Comparison of ENCODE assay signal across 13 cellular contexts in genomic region chr1:64243757-64244080, GRCh38. TPM values are rescaled to one million over a fixed set of nuclear protein-coding genes. Genes with fewer than 3 reads are reported as not detected.
DNase-seq lines count a peak whose midpoint lies in the region; ATAC-seq and TF ChIP-seq lines count a peak whose summit lies in the region.
"Had no signal": no experiment of that assay in that cellular context is flagged by ENCODE, and none has a peak within 500 bp of the region (broad histone marks: within the 10 kb centered on the region; RNA-seq: fewer than 3 reads in every experiment).

No MANE protein-coding gene starts in this region.

- intact Hi-C loops in activated T-helper 2 cell treated with anti-CD3 and anti-CD28 coated beads, Interferon-gamma antibody, Interleukin-2, Interleukin-4, amounts not matched to agents 10 μg/mL and 5 μg/mL and 100 μg/mL, durations not matched to agents 14 hours and 24 hours and 36 hours (cut with micrococcal nuclease), result loop anchor here (2.0 kb wide), 2 partner anchors 551 to 627 kb away; no protein-coding TSS in a partner anchor

- TF ChIP-seq CTCF in MM.1S (IDR thresholded peaks at IDR 0.05; ENCODE audit: low read length) (no peak), neutrophil (IDR thresholded peaks at IDR 0.05) (no peak), GM20000 (IDR thresholded peaks at IDR 0.05; ENCODE audit: extremely low read depth, missing control alignments) (no peak)

- H2AFZ ChIP-seq in MM.1S (ENCODE audit: low read length), result 0 out of 2 replicates have a peak overlapping the region, but pooled peaks have one; percentile 13
- H2AFZ ChIP-seq: parathyroid adenoma had no signal

- H3K79me2 ChIP-seq in MM.1S (ENCODE audit: low read length), result no peaks in the 10 kb centered on the region
- H3K79me2 ChIP-seq: parathyroid adenoma had no signal

- H3K9ac ChIP-seq in MM.1S (ENCODE audit: low read length), result no peak overlapping the region
- H3K9ac ChIP-seq: parathyroid adenoma had no signal

- H3K27ac Mint-ChIP-seq in activated naive CD4-positive, alpha-beta T cell treated with anti-CD3 and anti-CD28 coated beads, Interleukin-2, amount 50 U/mL, for 24 hours, result no peak overlapping the region
- H3K27ac Mint-ChIP-seq in activated T-helper 2 cell treated with anti-CD3 and anti-CD28 coated beads, Interferon-gamma antibody, Interleukin-2, Interleukin-4, amounts not matched to agents 10 μg/mL and 5 μg/mL and 100 μg/mL, durations not matched to agents 14 hours and 24 hours and 36 hours, result no peak overlapping the region
- H3K27ac Mint-ChIP-seq: activated CD4-positive, alpha-beta memory T cell treated with anti-CD3 and anti-CD28 coated beads for 36 hours had no signal

- H3K4me1 Mint-ChIP-seq in activated naive CD4-positive, alpha-beta T cell treated with anti-CD3 and anti-CD28 coated beads, Interleukin-2, amount 50 U/mL, for 24 hours, result peaks cover 32% of the 10 kb centered on the region
- H3K4me1 Mint-ChIP-seq in activated T-helper 2 cell treated with anti-CD3 and anti-CD28 coated beads, Interferon-gamma antibody, Interleukin-2, Interleukin-4, amounts not matched to agents 10 μg/mL and 5 μg/mL and 100 μg/mL, durations not matched to agents 14 hours and 24 hours and 36 hours (ENCODE audit: low read depth), result peaks cover 11% of the 10 kb centered on the region

- no peaks in the 10 kb centered on the region for H3K36me3 Mint-ChIP-seq in activated naive CD4-positive, alpha-beta T cell treated with anti-CD3 and anti-CD28 coated beads, Interleukin-2, amount 50 U/mL, for 24 hours
- no peaks in the 10 kb centered on the region for H3K36me3 Mint-ChIP-seq in activated T-helper 2 cell treated with anti-CD3 and anti-CD28 coated beads, Interferon-gamma antibody, Interleukin-2, Interleukin-4, amounts not matched to agents 10 μg/mL and 5 μg/mL and 100 μg/mL, durations not matched to agents 14 hours and 24 hours and 36 hours (ENCODE audit: low read depth)
- H3K36me3 Mint-ChIP-seq: activated CD4-positive, alpha-beta memory T cell treated with anti-CD3 and anti-CD28 coated beads for 36 hours had no signal

- no peaks in the 10 kb centered on the region for H4K20me1 ChIP-seq in MM.1S (ENCODE audit: insufficient read depth, low read length)

- H3K4me1 ChIP-seq in MM.1S (ENCODE audit: low read length) (peaks cover 6% of the 10 kb centered on the region; the same call in 1 of the 2 replicates), neutrophil (ENCODE audit: control insufficient read depth in 1 of 2, insufficient read depth in 1 of 2, low read depth in 1 of 2, low read length in 1 of 2) (peaks cover 19 to 23% of the 10 kb centered on the region in 2 experiments)
- H3K4me1 ChIP-seq: parathyroid adenoma, SJCRH30 had no signal

- H3K4me3 Mint-ChIP-seq in activated naive CD4-positive, alpha-beta T cell treated with anti-CD3 and anti-CD28 coated beads, Interleukin-2, amount 50 U/mL, for 24 hours, result peak overlapping the region; percentile 47
- peak overlapping the region; percentile 62 for H3K4me3 Mint-ChIP-seq in activated T-helper 2 cell treated with anti-CD3 and anti-CD28 coated beads, Interferon-gamma antibody, Interleukin-2, Interleukin-4, amounts not matched to agents 10 μg/mL and 5 μg/mL and 100 μg/mL, durations not matched to agents 14 hours and 24 hours and 36 hours (ENCODE audit: low read depth)
- H3K4me3 Mint-ChIP-seq: activated CD4-positive, alpha-beta memory T cell treated with anti-CD3 and anti-CD28 coated beads for 36 hours had no signal

- H3K27ac ChIP-seq in MM.1S (ENCODE audit: low read length) (no peak overlapping the region), neutrophil (peak overlapping the region; percentile 48)
- H3K27ac ChIP-seq: parathyroid adenoma, SJCRH30 had no signal

- H3F3A ChIP-seq in MM.1S (ENCODE audit: insufficient read depth, low read length), result no peaks in the 10 kb centered on the region

- H3K9me2 ChIP-seq in MM.1S (replicated peaks; ENCODE audit: insufficient read depth, low read length), result no peaks in the 10 kb centered on the region

- no peaks in the 10 kb centered on the region for H3K9me3 Mint-ChIP-seq in activated naive CD4-positive, alpha-beta T cell treated with anti-CD3 and anti-CD28 coated beads, Interleukin-2, amount 50 U/mL, for 24 hours
- H3K9me3 Mint-ChIP-seq in activated T-helper 2 cell treated with anti-CD3 and anti-CD28 coated beads, Interferon-gamma antibody, Interleukin-2, Interleukin-4, amounts not matched to agents 10 μg/mL and 5 μg/mL and 100 μg/mL, durations not matched to agents 14 hours and 24 hours and 36 hours, result no peaks in the 10 kb centered on the region
- H3K9me3 Mint-ChIP-seq: activated CD4-positive, alpha-beta memory T cell treated with anti-CD3 and anti-CD28 coated beads for 36 hours had no signal

- DNase-seq in activated naive CD4-positive, alpha-beta T cell treated with anti-CD3 and anti-CD28 coated beads, Interleukin-2, amount 50 U/mL, for 16 hours, result no peak
- DNase-seq in MM.1S, result no peak
- DNase-seq in activated T-helper 2 cell treated with anti-CD3 and anti-CD28 coated beads, Interferon-gamma antibody, Interleukin-2, Interleukin-4, amounts not matched to agents 10 μg/mL and 5 μg/mL and 100 μg/mL, durations not matched to agents 14 hours and 24 hours and 36 hours (ENCODE audit: low spot score), result no peak
- DNase-seq in GM20000 (ENCODE audit: low spot score), result no peak
- no peak for DNase-seq in cerebellar nuclear complex (lab: John Stamatoyannopoulos, UW)
- DNase-seq: activated CD4-positive, alpha-beta memory T cell treated with anti-CD3 and anti-CD28 coated beads for 36 hours; NCI-H524 treated with DMSO at 0.1 percent for 48 hours; SJCRH30; stimulated activated CD4-positive, alpha-beta T cell treated with anti-CD3 and anti-CD28 coated beads, Interleukin-15, amount 100 ng/mL, for 24 hours had no signal

- H3K4me3 ChIP-seq in MM.1S (ENCODE audit: low read length), result peak overlapping the region; percentile 28; the same call in 1 of the 2 replicates
- no peak overlapping the region for H3K4me3 ChIP-seq in neutrophil (ENCODE audit: low read depth in 1 of 2, low read length in 1 of 2)
- H3K4me3 ChIP-seq: SJCRH30 had no signal

- H3K36me3 ChIP-seq in MM.1S (replicated peaks; ENCODE audit: insufficient read depth, low read length) (no peaks in the 10 kb centered on the region), neutrophil (no peaks in the 10 kb centered on the region)
- H3K36me3 ChIP-seq: SJCRH30 had no signal

- H3K27me3 Mint-ChIP-seq in activated naive CD4-positive, alpha-beta T cell treated with anti-CD3 and anti-CD28 coated beads, Interleukin-2, amount 50 U/mL, for 24 hours, result peaks cover 11% of the 10 kb centered on the region
- H3K27me3 Mint-ChIP-seq in activated T-helper 2 cell treated with anti-CD3 and anti-CD28 coated beads, Interferon-gamma antibody, Interleukin-2, Interleukin-4, amounts not matched to agents 10 μg/mL and 5 μg/mL and 100 μg/mL, durations not matched to agents 14 hours and 24 hours and 36 hours (ENCODE audit: low read depth), result peaks cover 20% of the 10 kb centered on the region

- ATAC-seq in HG02678 (IDR thresholded peaks at IDR 0.05; ENCODE audit: unreplicated experiment), result no peak

- H3K27me3 ChIP-seq in MM.1S (replicated peaks; ENCODE audit: insufficient read depth, low read length) (no peaks in the 10 kb centered on the region), neutrophil (peaks cover 16% of the 10 kb centered on the region)
- H3K27me3 ChIP-seq: SJCRH30 had no signal

- H3K4me2 ChIP-seq in MM.1S (ENCODE audit: low read depth, low read length), result peak overlapping the region; percentile 48

- no peaks in the 10 kb centered on the region for H3K9me3 ChIP-seq in MM.1S (replicated peaks; ENCODE audit: insufficient read depth, low read length)
- no peaks in the 10 kb centered on the region for H3K9me3 ChIP-seq in neutrophil
- H3K9me3 ChIP-seq: SJCRH30 had no signal

RNA-seq across cellular contexts. Expression of gene UBE2U, which starts 40.3 kb away (rescaled TPM):
- total RNA-seq in activated T-helper 2 cell treated with anti-CD3 and anti-CD28 coated beads, Interferon-gamma antibody, Interleukin-2, Interleukin-4, amounts not matched to agents 10 μg/mL and 5 μg/mL and 100 μg/mL, durations not matched to agents 14 hours and 24 hours and 36 hours, result not detected in 2 replicates
- total RNA-seq: activated CD4-positive, alpha-beta memory T cell treated with anti-CD3 and anti-CD28 coated beads for 36 hours; SJCRH30 had no signal
